In the genomic region with DNA sequence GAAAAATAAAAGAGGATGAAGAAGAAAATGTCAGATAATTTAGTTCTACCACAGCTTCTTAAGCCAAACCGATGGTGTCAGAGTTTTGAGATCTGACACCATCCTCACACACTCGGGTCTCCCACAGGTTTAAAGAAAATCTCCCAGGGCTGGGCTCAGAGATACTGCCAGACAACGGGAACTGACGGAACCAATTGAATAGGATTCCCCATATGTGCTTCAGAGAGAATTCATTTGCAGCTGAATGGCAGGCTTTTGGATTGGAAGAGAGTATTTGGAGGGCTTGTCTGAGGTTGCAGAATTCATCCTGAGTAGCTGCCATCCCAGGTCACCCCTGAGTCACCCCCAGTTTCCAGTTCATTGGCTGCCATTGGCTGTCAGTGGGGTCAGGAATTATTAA, we compare ENCODE assay signal across 18 cellular contexts.
A peak's percentile ranks its signal among the peaks of the same experiment; 100 is the strongest.
DNase-seq lines count a peak whose midpoint lies in the region; TF ChIP-seq lines count a peak whose summit lies in the region.
"Had no signal": no experiment of that assay in that cellular context is flagged by ENCODE, and none has a peak within 500 bp of the region (broad histone marks: within the 10 kb centered on the region; RNA-seq: fewer than 3 reads in every experiment).

No MANE protein-coding gene starts in this region.

- H2BK5ac ChIP-seq in H9 (ENCODE audit: insufficient read length, low read length) = no peak overlapping the region

- no peaks in the 10 kb centered on the region for H3K79me2 ChIP-seq in H9 (ENCODE audit: insufficient read depth, low read length)

- WGBS in H9 (ENCODE audit: extremely low coverage, insufficient read length, low lambda C conversion rate) = no CpG with 5 or more reads among the region's 4 CpGs
- WGBS in iPS DF 6.9 (ENCODE audit: insufficient coverage, insufficient read length) = no CpG with 5 or more reads among the region's 4 CpGs

- H3K27ac Mint-ChIP-seq in H9 (peak overlapping the region in 1 of 3 experiments; percentile 51; a peak in 1 of 7 replicates), nephron progenitor cell (peak overlapping the region; percentile 75)
- H3K27ac Mint-ChIP-seq: CD8-positive, alpha-beta memory T cell had no signal

- H3K9me3 Mint-ChIP-seq in H9 (peaks cover 5 to 9% of the 10 kb centered on the region in 2 experiments; a peak in 3 of 5 replicates), nephron progenitor cell (peaks cover 19% of the 10 kb centered on the region)

- H4K91ac ChIP-seq in H9 (ENCODE audit: insufficient read length, low read depth, low read length) = no peak overlapping the region

- H3K4me2 ChIP-seq in H9 (ENCODE audit: insufficient read depth, insufficient read length, low read length) = peak overlapping the region; percentile 11

- H3K18ac ChIP-seq in H9 (ENCODE audit: insufficient read length, low read depth, low read length) = no peak overlapping the region

- no peaks in the 10 kb centered on the region for H3K23me2 ChIP-seq in H9 (ENCODE audit: insufficient read length, low read depth, low read length, poor library complexity, severe bottlenecking)

- no peak overlapping the region for H3K14ac ChIP-seq in H9 (ENCODE audit: insufficient read depth, low read length)

- H3K79me1 ChIP-seq in H9 (ENCODE audit: insufficient read depth, low read depth, low read length, poor library complexity, severe bottlenecking) = no peaks in the 10 kb centered on the region

- no peak overlapping the region for H2BK12ac ChIP-seq in H9 (ENCODE audit: insufficient read length, low read depth, low read length)

- H4K20me1 ChIP-seq in H9 (ENCODE audit: control insufficient read depth, insufficient read depth, insufficient read length) = no peaks in the 10 kb centered on the region

- no peak overlapping the region for H3K27ac ChIP-seq in H9 (ENCODE audit: insufficient read length, low read depth, low read length)
- no peak overlapping the region for H3K27ac ChIP-seq in iPS DF 6.9 (ENCODE audit: low read length)
- H3K27ac ChIP-seq: HL-60 had no signal

- H3K4me1 ChIP-seq in H9 (ENCODE audit: insufficient read depth, low read length) = peaks cover 5% of the 10 kb centered on the region; the same call in 1 of the 2 replicates
- no peaks in the 10 kb centered on the region for H3K4me1 ChIP-seq in NT2/D1 (ENCODE audit: insufficient read depth, insufficient read length)
- peaks cover 3% of the 10 kb centered on the region for H3K4me1 ChIP-seq in iPS DF 6.9 (ENCODE audit: control insufficient read depth, insufficient read depth, low read length)

- H2BK20ac ChIP-seq in H9 (ENCODE audit: low read depth, low read length, poor library complexity, severe bottlenecking) = no peak overlapping the region

- H3T11ph ChIP-seq in H9 (ENCODE audit: low read length) = no peak overlapping the region

- DNase-seq in H9 = peak; percentile 36
- peak; percentile 44 for DNase-seq in NT2/D1 (ENCODE audit: low read depth, low spot score)
- peak; percentile 31 for DNase-seq in iPS DF 6.9 (ENCODE audit: low read depth, low spot score)
- no peak for DNase-seq in nephron progenitor cell
- DNase-seq in NCI-H1930 (lab: John Stamatoyannopoulos, UW) = no peak
- no peak for DNase-seq in activated effector memory CD4-positive, alpha-beta T cell treated with Interleukin-2 at 50 U/mL for 16 hours
- DNase-seq in stimulated activated CD4-positive, alpha-beta T cell treated with anti-CD3 and anti-CD28 coated beads, Interleukin-1b, Interleukin-23, amount 100 ng/mL, for 48 hours = no peak
- DNase-seq: C1 segment of cervical spinal cord; CD8-positive, alpha-beta memory T cell; DMS53; EL; GOT3; Kasumi-1; MG63; NCI-H1092; NK-92 treated with Interleukin-12 subunit alpha and Interleukin-12 subunit beta, amount 100 ng/mL, for 24 hours; SIG-M5 had no signal

- H2AFZ ChIP-seq in H9 (ENCODE audit: low read length) = no peak overlapping the region

- H3K27me3 ChIP-seq in H9 (ENCODE audit: insufficient read depth, low read length) (no peaks in the 10 kb centered on the region; the same call in 1 of the 2 replicates), NT2/D1 (ENCODE audit: insufficient read depth, insufficient read length) (no peaks in the 10 kb centered on the region), iPS DF 6.9 (ENCODE audit: control insufficient read depth, insufficient read depth, low read length) (no peaks in the 10 kb centered on the region)
- H3K27me3 ChIP-seq: MG63 had no signal

- H3K9ac ChIP-seq in H9 (ENCODE audit: extremely low read depth, insufficient read length, low read length) = no peak overlapping the region
- no peak overlapping the region for H3K9ac ChIP-seq in NT2/D1 (ENCODE audit: insufficient read length, low read depth)

- no peak overlapping the region for H3K56ac ChIP-seq in H9 (ENCODE audit: insufficient read length, low read depth, low read length)

- H4K8ac ChIP-seq in H9 (replicated peaks; ENCODE audit: insufficient read length, low read depth, low read length) = no peak overlapping the region

- no peak overlapping the region for H2AK5ac ChIP-seq in H9 (ENCODE audit: insufficient read length, low read length)

- H3K4me1 Mint-ChIP-seq in H9 (peaks cover 29 to 31% of the 10 kb centered on the region in 2 experiments), nephron progenitor cell (peaks cover 20% of the 10 kb centered on the region)

- H4K5ac ChIP-seq in H9 (ENCODE audit: insufficient read length, low read depth, low read length) = no peak overlapping the region

- H3K36me3 Mint-ChIP-seq in H9 (ENCODE audit: insufficient read depth in 1 of 3, low read depth in 3 of 3) = peaks cover 0 to 16% (median 5%) of the 10 kb centered on the region in 3 experiments; a peak in 5 of 7 replicates
- no peaks in the 10 kb centered on the region for H3K36me3 Mint-ChIP-seq in nephron progenitor cell (ENCODE audit: low read depth)
- H3K36me3 Mint-ChIP-seq: CD8-positive, alpha-beta memory T cell had no signal

- no peaks in the 10 kb centered on the region for H3K36me3 ChIP-seq in NT2/D1 (ENCODE audit: insufficient read depth, insufficient read length, low read length)
- H3K36me3 ChIP-seq in iPS DF 6.9 (ENCODE audit: control insufficient read depth, insufficient read depth, low read length) = no peaks in the 10 kb centered on the region
- H3K36me3 ChIP-seq: MG63 had no signal

- H2BK15ac ChIP-seq in H9 (ENCODE audit: low read depth, low read length) = no peak overlapping the region

- H3K4ac ChIP-seq in H9 (ENCODE audit: low read depth, low read length) = no peak overlapping the region

- TF ChIP-seq CTCF in H9 (conservative IDR thresholded peaks at IDR 0.05) (no peak), nephron progenitor cell (IDR thresholded peaks at IDR 0.05) (no peak)

- H3K23ac ChIP-seq in H9 (ENCODE audit: insufficient read length, low read depth, low read length) = no peak overlapping the region

- H3K27me3 Mint-ChIP-seq in H9 (ENCODE audit: low read depth) (no peaks in the 10 kb centered on the region), nephron progenitor cell (ENCODE audit: low read depth, poor library complexity) (peaks cover 14% of the 10 kb centered on the region)

- H3K4me3 ChIP-seq in NT2/D1 (ENCODE audit: insufficient read length, low read depth) (no peak overlapping the region), iPS DF 6.9 (ENCODE audit: low read length) (no peak overlapping the region)
- H3K4me3 ChIP-seq: MG63 had no signal

- H3K9me3 ChIP-seq in H9 (ENCODE audit: control insufficient read depth, low read depth, low read length) (no peaks in the 10 kb centered on the region), NT2/D1 (ENCODE audit: insufficient read depth, low read length) (peaks cover 9% of the 10 kb centered on the region; the same call in 1 of the 2 replicates), iPS DF 6.9 (ENCODE audit: control insufficient read depth, insufficient read depth, low read length) (no peaks in the 10 kb centered on the region)

- H3K4me3 Mint-ChIP-seq in H9 = no peak overlapping the region
- no peak overlapping the region for H3K4me3 Mint-ChIP-seq in nephron progenitor cell
- H3K4me3 Mint-ChIP-seq: CD8-positive, alpha-beta memory T cell had no signal

- H2BK120ac ChIP-seq in H9 (ENCODE audit: low read depth, low read length, poor library complexity, severe bottlenecking) = no peak overlapping the region

Comparison
In these comparisons a context has a peak if more than half of its experiments do, and no peak if none do; other contexts are left out.
1. DNase-seq: peak in H9 (single experiment), NT2/D1 (single experiment) and iPS DF 6.9 (single experiment); none in nephron progenitor cell (single experiment), NCI-H1930 (0 of 2), activated effector memory CD4-positive, alpha-beta T cell treated with Interleukin-2 at 50 U/mL for 16 hours (single experiment) and stimulated activated CD4-positive, alpha-beta T cell treated with anti-CD3 and anti-CD28 coated beads, Interleukin-1b, Interleukin-23, amount 100 ng/mL, for 48 hours (single experiment).